Comparison of ENCODE assay signal across 23 cellular contexts in the genomic region with DNA sequence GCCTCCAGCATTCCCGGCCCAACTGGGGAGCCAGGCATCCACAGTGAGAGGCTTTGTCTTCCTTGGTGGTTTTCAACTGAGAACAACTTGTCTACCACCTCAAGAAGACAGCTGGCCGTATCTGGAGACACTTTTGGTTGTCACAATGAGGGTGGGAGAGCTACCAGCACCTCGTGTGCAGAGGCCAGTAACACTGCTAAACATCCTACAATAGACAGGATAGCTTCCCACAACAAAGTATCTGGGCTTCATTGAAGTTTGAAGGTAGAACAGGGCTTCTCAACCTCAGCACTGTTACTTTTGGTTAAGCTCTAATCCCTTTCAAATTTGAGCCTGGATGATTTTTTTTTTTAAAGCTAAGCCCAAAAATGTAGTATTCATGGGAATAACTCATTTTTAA. TPM values are rescaled to one million over a fixed set of nuclear protein-coding genes. Genes with fewer than 3 reads are reported as not detected.
DNase-seq lines count a peak whose midpoint lies in the region; ATAC-seq, FAIRE-seq and TF ChIP-seq lines count a peak whose summit lies in the region.
"Had no signal": no experiment of that assay in that cellular context is flagged by ENCODE, and none has a peak within 500 bp of the region (broad histone marks: within the 10 kb centered on the region; RNA-seq: fewer than 3 reads in every experiment).

No MANE protein-coding gene starts in this region.

- H3K79me2 ChIP-seq in keratinocyte (ENCODE audit: control insufficient read depth, insufficient read depth, low read length) = no peaks in the 10 kb centered on the region

- H3K4me3 Mint-ChIP-seq in activated naive CD8-positive, alpha-beta T cell treated with anti-CD3 and anti-CD28 coated beads, Interleukin-2, amount 10 ng/mL, durations not matched to agents 7 days and 5 days = no peak overlapping the region
- H3K4me3 Mint-ChIP-seq in activated naive CD8-positive, alpha-beta T cell treated with anti-CD3 and anti-CD28 coated beads for 36 hours = no peak overlapping the region
- peak overlapping the region in 1 of 3 donors; percentile 7 for H3K4me3 Mint-ChIP-seq in T-cell

- in situ Hi-C loops in KBM-7 (cut with MboI; ENCODE audit: low pct_unique_long_range_greater_than_20kb, low sequenced_read_pairs) = no loop called here

- dilution Hi-C loops in keratinocyte (cut with MboI; ENCODE audit: extremely low pct_ligation_motif_present, low sequenced_read_pairs) = no loop called here

- H3K4me1 Mint-ChIP-seq in activated naive CD8-positive, alpha-beta T cell treated with anti-CD3 and anti-CD28 coated beads, Interleukin-2, amount 10 ng/mL, durations not matched to agents 7 days and 5 days = peaks cover 7% of the 10 kb centered on the region
- H3K4me1 Mint-ChIP-seq in activated naive CD8-positive, alpha-beta T cell treated with anti-CD3 and anti-CD28 coated beads for 36 hours = peaks cover 16% of the 10 kb centered on the region
- H3K4me1 Mint-ChIP-seq in T-cell = peaks cover 14 to 54% (median 41%) of the 10 kb centered on the region in 3 donors

- H3K9me1 ChIP-seq in keratinocyte (ENCODE audit: control insufficient read depth, extremely low read depth, insufficient read depth, low read length) = no peaks in the 10 kb centered on the region

- no peak overlapping the region for H2AFZ ChIP-seq in keratinocyte (ENCODE audit: control insufficient read depth, low read length)

- peaks cover 0 to 3% of the 10 kb centered on the region in 2 experiments for H3K36me3 ChIP-seq in keratinocyte (ENCODE audit: control insufficient read depth in 2 of 2, extremely low read depth in 1 of 2, insufficient read depth in 2 of 2, low read length in 2 of 2)
- H3K36me3 ChIP-seq: BE2C, MG63, SJSA1 had no signal

- H3K27ac Mint-ChIP-seq in activated naive CD8-positive, alpha-beta T cell treated with anti-CD3 and anti-CD28 coated beads, Interleukin-2, amount 10 ng/mL, durations not matched to agents 7 days and 5 days = no peak overlapping the region
- H3K27ac Mint-ChIP-seq in activated naive CD8-positive, alpha-beta T cell treated with anti-CD3 and anti-CD28 coated beads for 36 hours = no peak overlapping the region
- no peak overlapping the region for H3K27ac Mint-ChIP-seq in T-cell

- no peak overlapping the region for H3K4me2 ChIP-seq in keratinocyte (ENCODE audit: control insufficient read depth, extremely low read depth, insufficient read depth, low read depth, low read length)

- TF ChIP-seq CTCF in keratinocyte (optimal IDR thresholded peaks at IDR 0.05 in 1 of 3, IDR thresholded peaks at IDR 0.05 in 1 of 3, conservative IDR thresholded peaks at IDR 0.05 in 1 of 3; ENCODE audit: extremely low read depth in 1 of 3, insufficient read depth in 2 of 3, low read length in 3 of 3) = no peak

- H3K9me3 Mint-ChIP-seq in activated naive CD8-positive, alpha-beta T cell treated with anti-CD3 and anti-CD28 coated beads, Interleukin-2, amount 10 ng/mL, durations not matched to agents 7 days and 5 days = no peaks in the 10 kb centered on the region
- no peaks in the 10 kb centered on the region for H3K9me3 Mint-ChIP-seq in activated naive CD8-positive, alpha-beta T cell treated with anti-CD3 and anti-CD28 coated beads for 36 hours
- H3K9me3 Mint-ChIP-seq in T-cell = no peaks in the 10 kb centered on the region
- H3K9me3 Mint-ChIP-seq: CD4-positive, alpha-beta memory T cell had no signal

- H3K9ac ChIP-seq in keratinocyte (ENCODE audit: control insufficient read depth, extremely low read depth, insufficient read depth, low read length) = no peak overlapping the region

- no peak for DNase-seq in activated naive CD8-positive, alpha-beta T cell treated with anti-CD3 and anti-CD28 coated beads, Interleukin-2, amount 10 ng/mL, durations not matched to agents 7 days and 5 days
- DNase-seq in activated naive CD8-positive, alpha-beta T cell treated with anti-CD3 and anti-CD28 coated beads for 36 hours = no peak
- DNase-seq in T-cell (no peak), keratinocyte (ENCODE audit: low read depth, low spot score) (no peak), T-helper 1 cell (no peak), KBM-7 (no peak)
- DNase-seq: BE2C; CD4-positive, alpha-beta memory T cell; DMS53; H7; Karpas-422; MG63; NCI-H1048; NCI-H1436 treated with DMSO at 0.1 percent for 48 hours; NCI-H2029; NCI-H345; NCI-H526 had no signal

- no peak overlapping the region for H3K4me3 ChIP-seq in keratinocyte (ENCODE audit: control insufficient read depth in 2 of 3, extremely low read depth in 1 of 3, insufficient read depth in 2 of 3, low read depth in 1 of 3, low read length in 3 of 3)
- H3K4me3 ChIP-seq: MG63, SJSA1 had no signal

- CTCF ChIA-PET in T-cell (lab: Charles Lee) = interaction anchor here (0.6 to 0.8 kb wide), 4 partner anchors 9 to 107 kb away, joined by 3 to 7 read pairs (median 5); no protein-coding TSS in a partner anchor

- no peak for FAIRE-seq in keratinocyte (lab: Jason Lieb, UNC)
- FAIRE-seq: GM12891, GM18507 had no signal

- ATAC-seq in activated naive CD8-positive, alpha-beta T cell treated with anti-CD3 and anti-CD28 coated beads, Interleukin-2, amount 10 ng/mL, durations not matched to agents 7 days and 5 days (ENCODE audit: low read depth) = peak; percentile 56
- ATAC-seq in T-cell (replicated peaks in 1 of 4) = peak; percentile 37 to 91 (median 85)
- ATAC-seq in HG02973 (IDR thresholded peaks at IDR 0.05; ENCODE audit: unreplicated experiment) = no peak

- no peaks in the 10 kb centered on the region for H4K20me1 ChIP-seq in keratinocyte (ENCODE audit: control insufficient read depth, extremely low read depth, insufficient read depth, low read length)

- peak overlapping the region; percentile 7 for H3K27ac ChIP-seq in keratinocyte (ENCODE audit: control insufficient read depth, insufficient read depth, low read length)
- H3K27ac ChIP-seq: SJSA1 had no signal

- H3K36me3 Mint-ChIP-seq in activated naive CD8-positive, alpha-beta T cell treated with anti-CD3 and anti-CD28 coated beads, Interleukin-2, amount 10 ng/mL, durations not matched to agents 7 days and 5 days = no peaks in the 10 kb centered on the region
- H3K36me3 Mint-ChIP-seq in activated naive CD8-positive, alpha-beta T cell treated with anti-CD3 and anti-CD28 coated beads for 36 hours = no peaks in the 10 kb centered on the region
- H3K36me3 Mint-ChIP-seq in T-cell = no peaks in the 10 kb centered on the region
- H3K36me3 Mint-ChIP-seq: CD4-positive, alpha-beta memory T cell had no signal

- H3K9me3 ChIP-seq in keratinocyte (ENCODE audit: control insufficient read depth, low read depth, low read length) = no peaks in the 10 kb centered on the region
- H3K9me3 ChIP-seq: BE2C, MG63, SJSA1 had no signal

- H3K27me3 Mint-ChIP-seq in activated naive CD8-positive, alpha-beta T cell treated with anti-CD3 and anti-CD28 coated beads, Interleukin-2, amount 10 ng/mL, durations not matched to agents 7 days and 5 days = no peaks in the 10 kb centered on the region
- H3K27me3 Mint-ChIP-seq in activated naive CD8-positive, alpha-beta T cell treated with anti-CD3 and anti-CD28 coated beads for 36 hours = no peaks in the 10 kb centered on the region
- peaks cover 6 to 13% of the 10 kb centered on the region in 2 donors for H3K27me3 Mint-ChIP-seq in T-cell

- POLR2A ChIA-PET in activated naive CD8-positive, alpha-beta T cell treated with anti-CD3 and anti-CD28 coated beads, Interleukin-2, amount 10 ng/mL, durations not matched to agents 7 days and 5 days (lab: Charles Lee) = no interaction called here
- POLR2A ChIA-PET in T-cell (lab: Charles Lee) = interaction anchor here in 1 of 2 donors (0.7 kb wide), 1 partner anchor 144 kb away, joined by 3 read pairs; no protein-coding TSS in a partner anchor

- peaks cover 39% of the 10 kb centered on the region for H3K4me1 ChIP-seq in keratinocyte (ENCODE audit: control insufficient read depth, extremely low read depth, insufficient read depth, low read length)

- no peaks in the 10 kb centered on the region for H3K27me3 ChIP-seq in keratinocyte (ENCODE audit: control insufficient read depth, extremely low read depth, insufficient read depth, low read length)
- H3K27me3 ChIP-seq: MG63 had no signal

RNA-seq across cellular contexts. Expression of gene SLC7A8, which starts 10.9 kb away (rescaled TPM):
- total RNA-seq in activated naive CD8-positive, alpha-beta T cell treated with anti-CD3 and anti-CD28 coated beads, Interleukin-2, amount 10 ng/mL, durations not matched to agents 7 days and 5 days = 1 to 10 TPM; 1.8 to 3.1 TPM
- total RNA-seq in activated naive CD8-positive, alpha-beta T cell treated with anti-CD3 and anti-CD28 coated beads for 36 hours = 1 to 10 TPM; 2.5 to 2.8 TPM
- total RNA-seq in T-cell = 1 to 10 TPM in 4 of 5 donors, under 1 TPM in 1; 0.33 to 8.1 (median 5.9) TPM
- polyA plus RNA-seq in keratinocyte = 28.4 to 32.8 TPM (median 29.1 TPM) in 3 replicates
- 5.9 TPM for polyA plus RNA-seq in keratinocyte (2011; ENCODE audit: low read depth)
- 15.2 and 18.2 TPM in 2 replicates for polyA plus RNA-seq in keratinocyte (2011; cell fraction: cytosol; rRNA removed)
- polyA plus RNA-seq in keratinocyte (2011; cell fraction: nucleus; rRNA removed) = 39.0 and 59.9 TPM in 2 replicates
- polyA plus RNA-seq in keratinocyte (2012; ENCODE audit: low replicate concordance) = 17.7 and 37.9 TPM in 2 replicates
- polyA minus RNA-seq in keratinocyte = 49.8 to 132 TPM (median 73.3 TPM) in 3 replicates
- 24.4 TPM for polyA minus RNA-seq in keratinocyte (2011; cell fraction: cytosol; rRNA and poly(A)+ RNA removed)
- polyA minus RNA-seq in keratinocyte (2011; cell fraction: nucleus; rRNA and poly(A)+ RNA removed) = 45.4 and 70.3 TPM in 2 replicates

RNA-seq across cellular contexts. Expression of gene CEBPE, which starts 53.5 kb away (rescaled TPM):
- total RNA-seq in activated naive CD8-positive, alpha-beta T cell treated with anti-CD3 and anti-CD28 coated beads, Interleukin-2, amount 10 ng/mL, durations not matched to agents 7 days and 5 days = 1 to 10 TPM; 1.8 to 2.1 TPM
- total RNA-seq in activated naive CD8-positive, alpha-beta T cell treated with anti-CD3 and anti-CD28 coated beads for 36 hours = under 1 TPM; 0.45 to 0.68 TPM
- total RNA-seq in T-cell = under 1 TPM; 0.33 to 0.82 (median 0.53) TPM
- not detected in 3 replicates for polyA plus RNA-seq in keratinocyte
- polyA plus RNA-seq in keratinocyte (2011; ENCODE audit: low read depth) = not detected
- not detected in 2 replicates for polyA plus RNA-seq in keratinocyte (2011; cell fraction: cytosol; rRNA removed)
- polyA plus RNA-seq in keratinocyte (2011; cell fraction: nucleus; rRNA removed) = not detected in 2 replicates
- not detected in 2 replicates for polyA plus RNA-seq in keratinocyte (2012; ENCODE audit: low replicate concordance)
- polyA minus RNA-seq in keratinocyte = not detected in 3 replicates
- not detected for polyA minus RNA-seq in keratinocyte (2011; cell fraction: cytosol; rRNA and poly(A)+ RNA removed)
- not detected in 2 replicates for polyA minus RNA-seq in keratinocyte (2011; cell fraction: nucleus; rRNA and poly(A)+ RNA removed)
- total RNA-seq: A172, H7, HT-29, SJSA1 had no signal
